Comparison of ENCODE assay signal across 8 cellular contexts in genomic region chr1:179080866-179081695, GRCh38. TPM values are rescaled to one million over a fixed set of nuclear protein-coding genes. Genes with fewer than 3 reads are reported as not detected.
DNase-seq lines count a peak whose midpoint lies in the region; ATAC-seq, FAIRE-seq and TF ChIP-seq lines count a peak whose summit lies in the region.

No MANE protein-coding gene starts in this region.

- CTCF ChIA-PET in CD8-positive, alpha-beta memory T cell (lab: Charles Lee): interaction anchor here (1.4 to 4.8 kb wide), 5 partner anchors 10 to 733 kb away, joined by 4 to 54 read pairs (median 6); partner anchors contain the start of genes AXDND1 and SOAT1

- in situ Hi-C loops in GM23248 (cut with MboI): loop anchor here (25.0 kb wide), 1 partner anchor 256 kb away; no protein-coding TSS in a partner anchor

- peaks cover 0 to 15% (median 0%) of the 10 kb centered on the region in 3 donors for H3K36me3 Mint-ChIP-seq in CD8-positive, alpha-beta memory T cell
- H3K36me3 Mint-ChIP-seq in natural killer cell: no peaks in the 10 kb centered on the region

- H3F3A ChIP-seq in GM23248 (ENCODE audit: insufficient read depth): peaks cover 26% of the 10 kb centered on the region

- POLR2A ChIA-PET in CD8-positive, alpha-beta memory T cell (lab: Charles Lee): interaction anchor here (1.5 kb wide), 1 partner anchor 213 kb away, joined by 5 read pairs; the partner anchor contains the start of gene SOAT1

- 45% methylated on average over 18 of the region's 18 CpGs for WGBS in GM23248 (ENCODE audit: low coverage in 1 of 2, low lambda C conversion rate in 2 of 2, missing lambda C conversion rate in 2 of 2), 2 experiments
- WGBS in ectodermal cell, 2 experiments: 60 to 62% methylated on average over 18 of the region's 18 CpGs

- TF ChIP-seq CTCF in natural killer cell (IDR thresholded peaks at IDR 0.05): no peak

- H3K27me3 ChIP-seq in CD8-positive, alpha-beta memory T cell (ENCODE audit: insufficient read depth, low read length, poor library complexity, severe bottlenecking): no peaks in the 10 kb centered on the region
- no peaks in the 10 kb centered on the region for H3K27me3 ChIP-seq in GM23248 (replicated peaks; ENCODE audit: insufficient read depth)
- no peaks in the 10 kb centered on the region for H3K27me3 ChIP-seq in SJCRH30
- peaks cover 9% of the 10 kb centered on the region for H3K27me3 ChIP-seq in ectodermal cell (ENCODE audit: control insufficient read depth, insufficient read depth, low read length, poor library complexity, severe bottlenecking)

- no peaks in the 10 kb centered on the region for H3K9me2 ChIP-seq in GM23248 (ENCODE audit: insufficient read depth)

- H3K79me2 ChIP-seq in GM23248 (ENCODE audit: insufficient read depth): peaks cover 24% of the 10 kb centered on the region

- peaks cover 23 to 42% (median 30%) of the 10 kb centered on the region in 3 donors for H3K4me1 Mint-ChIP-seq in CD8-positive, alpha-beta memory T cell
- peaks cover 12 to 24% of the 10 kb centered on the region in 2 donors for H3K4me1 Mint-ChIP-seq in natural killer cell

- peaks cover 5% of the 10 kb centered on the region for H3K36me3 ChIP-seq in CD8-positive, alpha-beta memory T cell (ENCODE audit: insufficient read depth, low read length)
- H3K36me3 ChIP-seq in GM23248 (ENCODE audit: low read depth): no peaks in the 10 kb centered on the region
- H3K36me3 ChIP-seq in SJCRH30: no peaks in the 10 kb centered on the region
- H3K36me3 ChIP-seq in ectodermal cell (ENCODE audit: control insufficient read depth, insufficient read depth, low read length): no peaks in the 10 kb centered on the region

- peak; percentile 13 to 70 (median 40) for DNase-seq in CD8-positive, alpha-beta memory T cell
- peak; percentile 2 for DNase-seq in GM23248
- DNase-seq in SJCRH30: peak in 1 of 2 experiments; percentile 16
- DNase-seq in natural killer cell: no peak
- no peak for DNase-seq in HTR-8/SVneo (ENCODE audit: insufficient read length, low spot score)
- no peak for DNase-seq in RKO (ENCODE audit: low spot score)

- no peaks in the 10 kb centered on the region for H3K27me3 Mint-ChIP-seq in CD8-positive, alpha-beta memory T cell
- no peaks in the 10 kb centered on the region for H3K27me3 Mint-ChIP-seq in natural killer cell (ENCODE audit: low read depth in 2 of 2)

- H3K9ac ChIP-seq in GM23248: peak overlapping the region; percentile 85

- H3K9me3 ChIP-seq in CD8-positive, alpha-beta memory T cell (ENCODE audit: low read length): no peaks in the 10 kb centered on the region
- H3K9me3 ChIP-seq in GM23248 (ENCODE audit: low read depth): no peaks in the 10 kb centered on the region
- H3K9me3 ChIP-seq in SJCRH30 (replicated peaks): no peaks in the 10 kb centered on the region
- no peaks in the 10 kb centered on the region for H3K9me3 ChIP-seq in ectodermal cell (ENCODE audit: control insufficient read depth, low read length)

- FAIRE-seq in HTR-8/SVneo (lab: Jason Lieb, UNC): no peak

- H4K20me1 ChIP-seq in GM23248 (ENCODE audit: insufficient read depth): no peaks in the 10 kb centered on the region

- H3K4me3 Mint-ChIP-seq in CD8-positive, alpha-beta memory T cell: peak overlapping the region; percentile 91 to 99 (median 96)
- H3K4me3 Mint-ChIP-seq in natural killer cell: peak overlapping the region; percentile 93

- peak overlapping the region; percentile 93 for H3K4me2 ChIP-seq in GM23248 (ENCODE audit: unreplicated experiment)

- no peaks in the 10 kb centered on the region for H3K9me3 Mint-ChIP-seq in CD8-positive, alpha-beta memory T cell
- no peaks in the 10 kb centered on the region for H3K9me3 Mint-ChIP-seq in natural killer cell

- ATAC-seq in natural killer cell (peak; percentile 6 to 24 (median 11)), GM19397 (IDR thresholded peaks at IDR 0.05; ENCODE audit: unreplicated experiment) (no peak)

- peak overlapping the region; percentile 86 for H2AFZ ChIP-seq in GM23248

- intact Hi-C loops in natural killer cell (cut with micrococcal nuclease): loop anchor here (1.0 kb wide), 1 partner anchor 213 kb away; no protein-coding TSS in a partner anchor

- H3K27ac Mint-ChIP-seq in CD8-positive, alpha-beta memory T cell: peak overlapping the region; percentile 90 to 98 (median 96)
- H3K27ac Mint-ChIP-seq in natural killer cell: peak overlapping the region; percentile 91 to 92

- peaks cover 21% of the 10 kb centered on the region for H3K4me1 ChIP-seq in CD8-positive, alpha-beta memory T cell (ENCODE audit: insufficient read depth, low read length)
- H3K4me1 ChIP-seq in GM23248 (ENCODE audit: insufficient read depth) (peaks cover 21% of the 10 kb centered on the region), SJCRH30 (0 out of 2 replicates have a peak, but pooled peaks cover 4% of the 10 kb centered on the region), ectodermal cell (ENCODE audit: control insufficient read depth, insufficient read depth, low read length) (peaks cover 10% of the 10 kb centered on the region)

- peak overlapping the region; percentile 82 for H3K27ac ChIP-seq in CD8-positive, alpha-beta memory T cell (ENCODE audit: low read depth, low read length)
- peak overlapping the region; percentile 68 for H3K27ac ChIP-seq in GM23248
- H3K27ac ChIP-seq in SJCRH30: peak overlapping the region; percentile 73; the same call in 1 of the 2 replicates
- H3K27ac ChIP-seq in ectodermal cell (ENCODE audit: insufficient read depth, low read depth, low read length, poor library complexity, severe bottlenecking): peak overlapping the region; percentile 16

- H3K4me3 ChIP-seq in CD8-positive, alpha-beta memory T cell (ENCODE audit: low read length): peak overlapping the region; percentile 76
- H3K4me3 ChIP-seq in GM23248 (peak overlapping the region; percentile 78), SJCRH30 (peak overlapping the region; percentile 82), ectodermal cell (ENCODE audit: insufficient read depth, low read depth, low read length) (peak overlapping the region; percentile 85)

RNA-seq across cellular contexts. Expression of gene TOR3A, which starts 0.8 kb away (rescaled TPM):
- total RNA-seq in CD8-positive, alpha-beta memory T cell: 10 to 100 TPM; 48.5 to 54.6 TPM
- polyA plus RNA-seq in CD8-positive, alpha-beta memory T cell: 43.8 TPM
- total RNA-seq in GM23248 (2014; rRNA removed; shearing (Covaris generic)): 44.8 and 45.5 TPM in 2 replicates
- 22.2 and 25.1 TPM in 2 replicates for polyA plus RNA-seq in GM23248 (2016; fragmentation: Nextera tagmentation; extraction: Ambion mirVana)
- 14.6 and 15.4 TPM in 2 replicates for total RNA-seq in SJCRH30 (2014; rRNA removed; shearing (Covaris generic))
- 16.3 TPM for polyA plus RNA-seq in ectodermal cell (2013, experiment 1 of 4)
- polyA plus RNA-seq in ectodermal cell (2013, experiment 2 of 4): 17.3 TPM
- 14.1 TPM for polyA plus RNA-seq in ectodermal cell (2013, experiment 3 of 4)
- polyA plus RNA-seq in ectodermal cell (2013, experiment 4 of 4): 14.8 TPM
- total RNA-seq in natural killer cell: 10 to 100 TPM; 22.7 to 33.3 (median 29.0) TPM

RNA-seq across cellular contexts. Expression of gene FAM20B, which starts 55.4 kb away (rescaled TPM):
- total RNA-seq in CD8-positive, alpha-beta memory T cell: 10 to 100 TPM; 39.2 to 41.5 TPM
- 11.4 TPM for polyA plus RNA-seq in CD8-positive, alpha-beta memory T cell
- total RNA-seq in GM23248 (2014; rRNA removed; shearing (Covaris generic)): 34.9 and 47.6 TPM in 2 replicates
- 10.6 and 12.6 TPM in 2 replicates for polyA plus RNA-seq in GM23248 (2016; fragmentation: Nextera tagmentation; extraction: Ambion mirVana)
- total RNA-seq in SJCRH30 (2014; rRNA removed; shearing (Covaris generic)): 33.6 and 35.1 TPM in 2 replicates
- polyA plus RNA-seq in ectodermal cell (2013, experiment 1 of 4): 39.5 TPM
- 37.7 TPM for polyA plus RNA-seq in ectodermal cell (2013, experiment 2 of 4)
- polyA plus RNA-seq in ectodermal cell (2013, experiment 3 of 4): 27.7 TPM
- 30.8 TPM for polyA plus RNA-seq in ectodermal cell (2013, experiment 4 of 4)
- 10 to 100 TPM; 27.6 to 35.2 (median 29.0) TPM for total RNA-seq in natural killer cell

Comparison
In these comparisons a context has a peak if more than half of its experiments do, and no peak if none do; other contexts are left out.
1. DNase-seq: peak in CD8-positive, alpha-beta memory T cell (5 of 5) and GM23248 (single experiment); none in natural killer cell (single experiment), HTR-8/SVneo (single experiment) and RKO (single experiment).
2. H3K27ac ChIP-seq: peak in every context shown above with its lines; median percentile 82 in CD8-positive, alpha-beta memory T cell; 73 in SJCRH30; 68 in GM23248; 16 in ectodermal cell.
3. Peak in every context shown above with its lines, with median percentiles within 50 percentile points of each other: H3K4me3 ChIP-seq.